ENCODE assay signal across 24 cellular contexts in genomic region chr2:112029164-112029563, GRCh38.
"Had no signal": no experiment of that assay in that cellular context is flagged by ENCODE, and none has a peak within 500 bp of the region (broad histone marks: within the 10 kb centered on the region; RNA-seq: fewer than 3 reads in every experiment).

No MANE protein-coding gene starts in this region.

- DNase-seq: activated CD4-positive, alpha-beta T cell treated with anti-CD3 and anti-CD28 coated beads for 36 hours; activated CD4-positive, alpha-beta T cell treated with anti-CD3 and anti-CD28 coated beads, Interleukin-2, amount 50 U/mL, for 1 hour; activated CD8-positive, alpha-beta memory T cell treated with anti-CD3 and anti-CD28 coated beads, Interleukin-2, amount 50 U/mL, for 4 hours; activated CD8-positive, alpha-beta T cell treated with anti-CD3 and anti-CD28 coated beads for 36 hours; activated gamma-delta T cell treated with Interleukin-2 at 50 U/mL for 16 hours; activated naive CD4-positive, alpha-beta T cell treated with anti-CD3 and anti-CD28 coated beads, Interleukin-2, amount 50 U/mL, for 16 hours; activated naive CD8-positive, alpha-beta T cell treated with anti-CD3 and anti-CD28 coated beads, Interleukin-2, amount 10 ng/mL, durations not matched to agents 7 days and 5 days; activated T-cell treated with anti-CD3 and anti-CD28 coated beads, Interleukin-2, amount 50 U/mL, for 72 hours; amniotic stem cell; KG1; MV-4-11; NCI-H1092 treated with DMSO at 0.1 percent for 48 hours; NCI-H1417 treated with DMSO at 0.1 percent for 48 hours; NCI-H1694; NCI-H2029; NCI-H446; NCI-H524; SHP77; T-cell; T-helper 2 cell; T1000; WERI-Rb-1 had no signal

- H3K9me3 Mint-ChIP-seq: activated CD8-positive, alpha-beta T cell treated with anti-CD3 and anti-CD28 coated beads for 36 hours; activated naive CD8-positive, alpha-beta T cell treated with anti-CD3 and anti-CD28 coated beads, Interleukin-2, amount 10 ng/mL, durations not matched to agents 7 days and 5 days; activated T-helper 2 cell treated with anti-CD3 and anti-CD28 coated beads, Interferon-gamma antibody, Interleukin-2, Interleukin-4, amounts not matched to agents 10 μg/mL and 5 μg/mL and 100 μg/mL, durations not matched to agents 14 hours and 24 hours and 36 hours; T-cell had no signal

- ATAC-seq: activated CD4-positive, alpha-beta T cell treated with anti-CD3 and anti-CD28 coated beads for 36 hours; activated CD8-positive, alpha-beta T cell treated with anti-CD3 and anti-CD28 coated beads for 36 hours; activated T-cell treated with anti-CD3 and anti-CD28 coated beads, Interleukin-2, amount 50 U/mL, for 72 hours; T-cell had no signal

- H3K36me3 Mint-ChIP-seq: activated naive CD8-positive, alpha-beta T cell treated with anti-CD3 and anti-CD28 coated beads, Interleukin-2, amount 10 ng/mL, durations not matched to agents 7 days and 5 days; brain; T-cell had no signal

- H3K27ac ChIP-seq: WERI-Rb-1 had no signal

- H3K27me3 Mint-ChIP-seq: brain had no signal

- H3K36me3 ChIP-seq: WERI-Rb-1 had no signal

- H3K27ac Mint-ChIP-seq: activated CD4-positive, alpha-beta T cell treated with anti-CD3 and anti-CD28 coated beads for 36 hours; activated CD8-positive, alpha-beta T cell treated with anti-CD3 and anti-CD28 coated beads for 36 hours; activated naive CD8-positive, alpha-beta T cell treated with anti-CD3 and anti-CD28 coated beads, Interleukin-2, amount 10 ng/mL, durations not matched to agents 7 days and 5 days; activated T-cell treated with anti-CD3 and anti-CD28 coated beads, Interleukin-2, amount 50 U/mL, for 72 hours; activated T-helper 2 cell treated with anti-CD3 and anti-CD28 coated beads, Interferon-gamma antibody, Interleukin-2, Interleukin-4, amounts not matched to agents 10 μg/mL and 5 μg/mL and 100 μg/mL, durations not matched to agents 14 hours and 24 hours and 36 hours; brain; T-cell had no signal

- H3K4me3 Mint-ChIP-seq: activated CD4-positive, alpha-beta T cell treated with anti-CD3 and anti-CD28 coated beads for 36 hours; activated CD8-positive, alpha-beta T cell treated with anti-CD3 and anti-CD28 coated beads for 36 hours; activated naive CD8-positive, alpha-beta T cell treated with anti-CD3 and anti-CD28 coated beads, Interleukin-2, amount 10 ng/mL, durations not matched to agents 7 days and 5 days; activated T-cell treated with anti-CD3 and anti-CD28 coated beads, Interleukin-2, amount 50 U/mL, for 72 hours; brain; T-cell had no signal
